10 cellular contexts compared by ENCODE assay signal in the genomic region with DNA sequence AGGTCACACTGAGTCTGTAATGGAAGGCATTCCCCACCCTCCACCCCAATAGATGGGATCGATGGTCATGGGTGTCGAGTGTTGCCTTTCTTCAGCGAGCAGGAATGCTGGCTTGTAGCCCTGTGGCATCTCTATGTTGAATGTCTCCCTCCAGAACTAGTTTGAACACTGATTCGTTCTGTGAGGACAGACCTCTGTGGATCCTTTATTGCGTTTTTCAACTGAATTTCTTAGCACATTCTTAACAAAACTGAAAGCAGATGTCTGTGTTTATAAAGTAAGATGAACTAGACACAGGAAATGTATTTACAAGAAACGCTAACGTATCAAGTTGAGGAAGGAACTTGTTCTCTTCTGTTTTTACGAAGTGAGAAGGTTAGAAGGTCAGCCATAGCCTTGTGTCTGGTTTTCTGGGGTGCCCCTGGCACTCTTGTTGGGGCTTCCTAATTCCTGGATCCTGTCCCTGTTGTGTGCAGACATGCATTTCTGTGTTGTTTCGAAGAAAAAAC. TPM values are rescaled to one million over a fixed set of nuclear protein-coding genes. Genes with fewer than 3 reads are reported as not detected.
A peak's percentile ranks its signal among the peaks of the same experiment; 100 is the strongest.
DNase-seq lines count a peak whose midpoint lies in the region; ATAC-seq and TF ChIP-seq lines count a peak whose summit lies in the region.
"Had no signal": no experiment of that assay in that cellular context is flagged by ENCODE, and none has a peak within 500 bp of the region (broad histone marks: within the 10 kb centered on the region; RNA-seq: fewer than 3 reads in every experiment).

No MANE protein-coding gene starts in this region.

- H3K4me3 ChIP-seq in vagina (no peak overlapping the region), lower leg skin (ENCODE audit: low read depth, poor library complexity, severe bottlenecking) (no peak overlapping the region)

- TF ChIP-seq POLR2A in vagina (IDR thresholded peaks at IDR 0.05) = no peak
- no peak for TF ChIP-seq POLR2A in lower leg skin (IDR thresholded peaks at IDR 0.05)

- peak overlapping the region; percentile 92 for H3K27ac Mint-ChIP-seq in activated naive CD4-positive, alpha-beta T cell treated with anti-CD3 and anti-CD28 coated beads, Interleukin-2, amount 50 U/mL, for 24 hours
- H3K27ac Mint-ChIP-seq in T-helper 2 cell treated with Interferon-gamma antibody and Interleukin-4, amounts not matched to agents 5 μg/mL and 100 μg/mL, for 36 hours = peak overlapping the region; percentile 91

- 49 to 55% methylated on average over 9 of the region's 9 CpGs for WGBS in lower leg skin, 2 donors

- peaks cover 40% of the 10 kb centered on the region for H3K4me1 Mint-ChIP-seq in activated naive CD4-positive, alpha-beta T cell treated with anti-CD3 and anti-CD28 coated beads, Interleukin-2, amount 50 U/mL, for 24 hours
- H3K4me1 Mint-ChIP-seq in T-helper 2 cell treated with Interferon-gamma antibody and Interleukin-4, amounts not matched to agents 5 μg/mL and 100 μg/mL, for 36 hours (ENCODE audit: low read depth) = peaks cover 33% of the 10 kb centered on the region

- TF ChIP-seq CTCF in vagina (IDR thresholded peaks at IDR 0.05) (no peak), lower leg skin (IDR thresholded peaks at IDR 0.05) (no peak)

- intact Hi-C loops in vagina (cut with DNase I) (no loop called here), lower leg skin (cut with DNase I; ENCODE audit: low total_unique reads) (no loop called here)

- no peak for ATAC-seq in HG03175 (IDR thresholded peaks at IDR 0.05; ENCODE audit: unreplicated experiment)
- ATAC-seq: left cardiac atrium had no signal

- no peaks in the 10 kb centered on the region for H3K4me1 ChIP-seq in vagina

- H3K36me3 Mint-ChIP-seq in activated naive CD4-positive, alpha-beta T cell treated with anti-CD3 and anti-CD28 coated beads, Interleukin-2, amount 50 U/mL, for 24 hours = peaks cover 4% of the 10 kb centered on the region
- peaks cover 7% of the 10 kb centered on the region for H3K36me3 Mint-ChIP-seq in T-helper 2 cell treated with Interferon-gamma antibody and Interleukin-4, amounts not matched to agents 5 μg/mL and 100 μg/mL, for 36 hours (ENCODE audit: low read depth)

- H3K9me3 ChIP-seq in vagina = no peaks in the 10 kb centered on the region

- H3K27me3 ChIP-seq in vagina = no peaks in the 10 kb centered on the region

- H3K36me3 ChIP-seq in vagina = no peaks in the 10 kb centered on the region

- no peak for DNase-seq in activated naive CD4-positive, alpha-beta T cell treated with anti-CD3 and anti-CD28 coated beads, Interleukin-2, amount 50 U/mL, for 16 hours
- no peak for DNase-seq in T-helper 2 cell treated with Interferon-gamma antibody and Interleukin-4, amounts not matched to agents 5 μg/mL and 100 μg/mL, for 36 hours (ENCODE audit: low spot score)
- DNase-seq in fibroblast of peridontal ligament (ENCODE audit: extremely low read depth) = peak; percentile 88
- DNase-seq in vagina (ENCODE audit: extremely low spot score in 2 of 2) = no peak
- DNase-seq in DMS153 (lab: John Stamatoyannopoulos, UW) = no peak
- DNase-seq in lower leg skin (ENCODE audit: low spot score in 2 of 2) = no peak
- DNase-seq: activated gamma-delta T cell, left cardiac atrium had no signal

- H3K27me3 Mint-ChIP-seq in activated naive CD4-positive, alpha-beta T cell treated with anti-CD3 and anti-CD28 coated beads, Interleukin-2, amount 50 U/mL, for 24 hours = no peaks in the 10 kb centered on the region
- peaks cover 5% of the 10 kb centered on the region for H3K27me3 Mint-ChIP-seq in T-helper 2 cell treated with Interferon-gamma antibody and Interleukin-4, amounts not matched to agents 5 μg/mL and 100 μg/mL, for 36 hours (ENCODE audit: low read depth)

- peak overlapping the region; percentile 39 for H3K4me3 Mint-ChIP-seq in activated naive CD4-positive, alpha-beta T cell treated with anti-CD3 and anti-CD28 coated beads, Interleukin-2, amount 50 U/mL, for 24 hours
- H3K4me3 Mint-ChIP-seq in T-helper 2 cell treated with Interferon-gamma antibody and Interleukin-4, amounts not matched to agents 5 μg/mL and 100 μg/mL, for 36 hours = peak overlapping the region; percentile 62

- H3K9me3 Mint-ChIP-seq in activated naive CD4-positive, alpha-beta T cell treated with anti-CD3 and anti-CD28 coated beads, Interleukin-2, amount 50 U/mL, for 24 hours = no peaks in the 10 kb centered on the region
- H3K9me3 Mint-ChIP-seq in T-helper 2 cell treated with Interferon-gamma antibody and Interleukin-4, amounts not matched to agents 5 μg/mL and 100 μg/mL, for 36 hours = no peaks in the 10 kb centered on the region

- peak overlapping the region; percentile 21 for H3K27ac ChIP-seq in vagina

RNA-seq across cellular contexts. Expression of gene TM9SF2, which starts 36.8 kb away (rescaled TPM):
- total RNA-seq in vagina (59.2 TPM), lower leg skin (100 to 1,000 TPM in 2 of 4 donors, 10 to 100 TPM in 2; 66.5 to 111 (median 88.0) TPM)
